19 cellular contexts compared by ENCODE assay signal in genomic region chr1:8891405-8891804, GRCh38. TPM values are rescaled to one million over a fixed set of nuclear protein-coding genes. Genes with fewer than 3 reads are reported as not detected.
"Had no signal": no experiment of that assay in that cellular context is flagged by ENCODE, and none has a peak within 500 bp of the region (broad histone marks: within the 10 kb centered on the region; RNA-seq: fewer than 3 reads in every experiment).

No MANE protein-coding gene starts in this region.

- ATAC-seq: left ventricle myocardium superior; stimulated activated memory B cell treated with anti-CD40 and anti-IgM and Interleukin-4, amounts not matched to agents 10 μg/mL and 1 μg/mL and 100 μg/mL, for 72 hours had no signal

- H3K9ac ChIP-seq: parathyroid adenoma had no signal

- H3K4me3 ChIP-seq: adrenal gland, cardiac muscle cell, colonic mucosa, tibial nerve, uterus had no signal

- H3K27ac ChIP-seq: cardiac muscle cell, colonic mucosa, parathyroid adenoma had no signal

- H3K27me3 ChIP-seq: adrenal gland, cardiac muscle cell, colonic mucosa, tibial nerve, uterus had no signal

- DNase-seq: activated CD4-positive, alpha-beta memory T cell treated with anti-CD3 and anti-CD28 coated beads for 36 hours; activated effector memory CD4-positive, alpha-beta T cell treated with Interleukin-2 at 50 U/mL for 16 hours; activated T-cell treated with anti-CD3 and anti-CD28 coated beads, Interleukin-2, amount 50 U/mL, for 24 hours; adrenal gland; colonic mucosa; hypothalamus; left ventricle myocardium superior; mesendoderm; retina; stimulated activated CD4-positive, alpha-beta T cell treated with anti-CD3 and anti-CD28 coated beads, Interleukin-2, amount 100 ng/mL, for 48 hours; uterus had no signal

- H3K36me3 ChIP-seq: adrenal gland, cardiac muscle cell, colonic mucosa, tibial nerve, uterus had no signal

- H3K4me1 ChIP-seq: colonic mucosa, parathyroid adenoma, uterus had no signal

- H3K9me3 ChIP-seq: adrenal gland, colonic mucosa, tibial nerve, uterus had no signal

- H2AFZ ChIP-seq: parathyroid adenoma had no signal

- H3K79me2 ChIP-seq: parathyroid adenoma had no signal

- FAIRE-seq: endometrium had no signal

RNA-seq across cellular contexts. Expression of gene CA6, which starts 54.3 kb away (rescaled TPM):
- total RNA-seq: adrenal gland, cardiac muscle cell, colonic mucosa, kidney epithelial cell, left ventricle myocardium superior, skeletal muscle tissue, tibial nerve, uterus had no signal
- polyA plus RNA-seq: adrenal gland, cardiac muscle cell, neural cell had no signal
